21 cellular contexts compared by ENCODE assay signal in the genomic region with DNA sequence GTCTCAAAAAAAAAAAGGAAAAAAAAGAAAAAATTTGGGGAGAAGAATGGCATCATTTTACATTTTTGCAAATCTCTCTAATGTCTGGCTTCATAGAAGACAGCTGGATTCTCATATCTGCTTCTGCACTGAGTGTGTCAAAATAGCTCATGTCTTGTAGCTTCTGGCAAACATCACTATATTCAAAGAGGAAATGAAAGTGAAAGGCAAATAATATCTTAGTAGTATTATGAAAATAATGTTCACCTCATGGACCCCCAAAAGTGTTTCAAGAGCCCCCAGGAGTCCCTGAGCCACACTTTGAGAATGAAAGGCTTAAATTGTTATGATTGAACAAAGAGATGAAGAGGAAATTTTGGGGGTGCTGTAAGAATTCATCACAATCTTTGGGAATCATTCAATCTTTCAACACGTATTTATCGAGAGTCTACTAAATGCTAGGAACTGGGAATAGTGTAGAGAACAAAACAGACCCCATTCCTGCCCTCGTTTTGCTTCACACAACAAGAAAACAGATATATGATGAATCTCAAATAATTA. TPM values are rescaled to one million over a fixed set of nuclear protein-coding genes. Genes with fewer than 3 reads are reported as not detected.
DNase-seq lines count a peak whose midpoint lies in the region; TF ChIP-seq lines count a peak whose summit lies in the region.
"Had no signal": no experiment of that assay in that cellular context is flagged by ENCODE, and none has a peak within 500 bp of the region (broad histone marks: within the 10 kb centered on the region; RNA-seq: fewer than 3 reads in every experiment).

No MANE protein-coding gene starts in this region.

- H3K9me3 ChIP-seq in OCI-LY3 (ENCODE audit: insufficient read depth, low read length) = peaks cover 8% of the 10 kb centered on the region; the same call in 1 of the 2 replicates
- H3K9me3 ChIP-seq: body of pancreas, testis had no signal

- DNase-seq in GM10266 (ENCODE audit: extremely low spot score) (peak; percentile 81), GM20000 (ENCODE audit: low spot score) (peak; percentile 82), germinal center (ENCODE audit: low spot score) (peak; percentile 74), NCI-H1105 (lab: John Stamatoyannopoulos, UW) (no peak), ureter (ENCODE audit: low spot score) (no peak)
- no peak for DNase-seq in stimulated activated CD4-positive, alpha-beta T cell treated with anti-CD3 and anti-CD28 coated beads, Interleukin-4, amount 100 ng/mL, for 1 hour
- DNase-seq: activated CD4-positive, alpha-beta memory T cell treated with anti-CD3 and anti-CD28 coated beads, Interleukin-2, amount 10 ng/mL, durations not matched to agents 7 days and 5 days; activated T-cell treated with anti-CD3 and anti-CD28 coated beads, Interleukin-2, amount 50 U/mL, for 4 hours; body of pancreas; HCEC 1CT; MG63; NCI-H1930; NK-92 treated with Interleukin-12 subunit alpha and Interleukin-12 subunit beta, amount 100 ng/mL, for 24 hours; SHP77 treated with DMSO at 0.1 percent for 48 hours; testis had no signal

- no peak for TF ChIP-seq CTCF in GM10266 (IDR thresholded peaks at IDR 0.05; ENCODE audit: control insufficient read depth, insufficient read depth, low read depth, missing control alignments)
- TF ChIP-seq CTCF in GM20000 (IDR thresholded peaks at IDR 0.05; ENCODE audit: extremely low read depth, missing control alignments) = no peak
- no peak for TF ChIP-seq CTCF in OCI-LY3 (IDR thresholded peaks at IDR 0.05; ENCODE audit: low read depth, low read length)

- peak overlapping the region; percentile 33 for H3K4me3 ChIP-seq in OCI-LY3 (ENCODE audit: low read length)
- H3K4me3 ChIP-seq: body of pancreas, MG63, testis had no signal

- peaks cover 60% of the 10 kb centered on the region for H3K4me1 ChIP-seq in OCI-LY3 (ENCODE audit: low read length)
- H3K4me1 ChIP-seq: body of pancreas, testis had no signal

- H4K20me1 ChIP-seq in OCI-LY3 (ENCODE audit: insufficient read depth, low read length) = no peaks in the 10 kb centered on the region

- peak overlapping the region; percentile 60; the same call in 1 of the 2 replicates for H3K9ac ChIP-seq in OCI-LY3 (ENCODE audit: low read length)

- H3K79me2 ChIP-seq in OCI-LY3 (ENCODE audit: low read length) = peaks cover 19% of the 10 kb centered on the region

- peaks cover 23% of the 10 kb centered on the region for H3K36me3 ChIP-seq in OCI-LY3 (replicated peaks; ENCODE audit: low read depth, low read length)
- H3K36me3 ChIP-seq: MG63 had no signal

- no peak overlapping the region for H2AFZ ChIP-seq in OCI-LY3 (ENCODE audit: low read depth, low read length)

- peak overlapping the region; percentile 61 for H3K4me2 ChIP-seq in OCI-LY3 (ENCODE audit: low read length)

- no peaks in the 10 kb centered on the region for H3K27me3 ChIP-seq in OCI-LY3 (ENCODE audit: low read depth, low read length)
- H3K27me3 ChIP-seq: body of pancreas, MG63, testis had no signal

- H3K27ac ChIP-seq in OCI-LY3 (ENCODE audit: low read length) = peak overlapping the region; percentile 99
- H3K27ac ChIP-seq: body of pancreas, testis, VCaP had no signal

RNA-seq across cellular contexts. Expression of a gene that starts 1.2 kb away (rescaled TPM):
- total RNA-seq in ureter = 2.2 TPM
- total RNA-seq: Daoy had no signal

RNA-seq across cellular contexts. Expression of a gene that starts 9.0 kb away (rescaled TPM):
- total RNA-seq in ureter = 11.0 TPM
- total RNA-seq: Daoy, endodermal cell, fibroblast of lung had no signal

RNA-seq across cellular contexts. Expression of a gene that starts 36.0 kb away (rescaled TPM):
- 22.9 TPM for total RNA-seq in ureter
- total RNA-seq: activated CD4-positive, alpha-beta memory T cell treated with anti-CD3 and anti-CD28 coated beads, Interleukin-2, amount 10 ng/mL, durations not matched to agents 7 days and 5 days had no signal

RNA-seq across cellular contexts. Expression of a gene that starts 37.4 kb away (rescaled TPM):
- total RNA-seq in ureter = 0.62 TPM
- total RNA-seq: activated CD4-positive, alpha-beta memory T cell treated with anti-CD3 and anti-CD28 coated beads, Interleukin-2, amount 10 ng/mL, durations not matched to agents 7 days and 5 days; activated naive CD4-positive, alpha-beta T cell treated with anti-CD3 and anti-CD28 coated beads, Interleukin-2, amount 50 U/mL, for 72 hours; activated T-cell treated with anti-CD3 and anti-CD28 coated beads, Interleukin-2, amount 50 U/mL, for 4 hours; body of pancreas; fibroblast of lung had no signal

Comparison
In these comparisons a context has a peak if more than half of its experiments do, and no peak if none do; other contexts are left out.
1. DNase-seq: peak in GM10266 (single experiment), GM20000 (single experiment) and germinal center (single experiment); none in NCI-H1105 (single experiment), ureter (single experiment) and stimulated activated CD4-positive, alpha-beta T cell treated with anti-CD3 and anti-CD28 coated beads, Interleukin-4, amount 100 ng/mL, for 1 hour (single experiment).